In genomic region chr1:27528701-27529637, GRCh38 we compare ENCODE assay signal across 8 cellular contexts. TPM values are rescaled to one million over a fixed set of nuclear protein-coding genes. Genes with fewer than 3 reads are reported as not detected.
A peak's percentile ranks its signal among the peaks of the same experiment; 100 is the strongest.
DNase-seq lines count a peak whose midpoint lies in the region; ATAC-seq, FAIRE-seq and TF ChIP-seq lines count a peak whose summit lies in the region.

No MANE protein-coding gene starts in this region.

- peak; percentile 84 for ATAC-seq in sciatic nerve

- DNase-seq in DMS 273 treated with DMSO at 0.1 percent for 48 hours (lab: John Stamatoyannopoulos, UW) (peak; percentile 72), NCI-H2029 (lab: John Stamatoyannopoulos, UW) (peak; percentile 68), astrocyte of the hippocampus (ENCODE audit: low read depth, low spot score) (peak; percentile 54), hypothalamus (lab: John Stamatoyannopoulos, UW) (peak in 42 of 51 donors; percentile 28 to 87 (median 62)), sciatic nerve (ENCODE audit: low spot score) (peak; percentile 89), D721Med (ENCODE audit: insufficient read length, low spot score) (no peak), HPDE6-E6E7 (ENCODE audit: extremely low spot score) (no peak), SK-N-DZ (ENCODE audit: low spot score) (no peak)

- TF ChIP-seq CTCF in D721Med (IDR thresholded peaks at IDR 0.05; ENCODE audit: insufficient read depth, missing control alignments): no peak

- FAIRE-seq in D721Med (lab: Jason Lieb, UNC): no peak

- intact Hi-C loops in sciatic nerve (cut with DNase I): no loop called here

RNA-seq across cellular contexts. Expression of gene WASF2, which starts 39.0 kb away (rescaled TPM):
- total RNA-seq in sciatic nerve: 183 TPM
- 11.3 and 12.4 TPM in 2 replicates for polyA plus RNA-seq in SK-N-DZ (2014; cell fraction: cytosol; rRNA removed)
- polyA plus RNA-seq in SK-N-DZ (2014; cell fraction: nucleus; rRNA removed): 4.1 and 10.3 TPM in 2 replicates

Comparison
In these comparisons a context has a peak if more than half of its experiments do, and no peak if none do; other contexts are left out.
1. DNase-seq: peak in DMS 273 treated with DMSO at 0.1 percent for 48 hours (single experiment), NCI-H2029 (single experiment), astrocyte of the hippocampus (single experiment), hypothalamus (42 of 51) and sciatic nerve (single experiment); none in D721Med (single experiment), HPDE6-E6E7 (single experiment) and SK-N-DZ (single experiment).